Comparison of ENCODE assay signal across 18 cellular contexts in the genomic region with DNA sequence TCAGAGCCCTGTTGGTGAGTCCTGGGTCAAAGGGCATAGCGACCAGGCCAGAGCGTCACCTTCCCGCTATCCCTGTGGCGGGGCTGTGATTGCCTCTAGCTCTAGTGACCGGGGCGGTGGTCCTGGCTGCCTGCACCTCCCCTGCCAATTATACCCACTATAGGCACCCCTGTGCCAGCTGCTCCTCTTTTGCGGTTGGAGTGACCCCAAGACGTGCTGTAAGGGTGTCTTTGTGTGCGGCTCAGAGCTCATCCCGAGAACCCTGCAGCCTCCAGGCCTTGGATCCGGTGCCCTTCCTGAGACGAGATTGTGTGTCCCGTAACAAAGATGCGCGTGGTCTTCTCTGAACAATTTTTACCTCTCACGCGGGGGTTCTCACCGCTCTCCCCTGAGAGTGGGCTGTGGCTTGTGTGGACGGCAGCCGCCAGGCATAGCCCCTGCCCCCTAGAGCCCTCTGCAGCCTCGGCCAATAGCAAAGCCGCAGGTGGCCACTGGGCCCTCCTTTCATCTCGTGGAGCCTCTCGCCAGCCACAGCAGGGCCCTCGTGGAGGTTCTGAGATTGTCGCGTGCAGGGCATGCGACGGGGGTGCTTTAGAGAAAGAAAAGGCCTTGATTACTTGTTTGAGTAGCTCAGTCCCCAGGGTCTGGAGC. TPM values are rescaled to one million over a fixed set of nuclear protein-coding genes. Genes with fewer than 3 reads are reported as not detected.
"Had no signal": no experiment of that assay in that cellular context is flagged by ENCODE, and none has a peak within 500 bp of the region (broad histone marks: within the 10 kb centered on the region; RNA-seq: fewer than 3 reads in every experiment).

No MANE protein-coding gene starts in this region.

- H3K36me3 ChIP-seq: thyroid gland had no signal

- H3K4me1 ChIP-seq: foreskin keratinocyte, thyroid gland had no signal

- H3K9me3 Mint-ChIP-seq: activated naive CD8-positive, alpha-beta T cell treated with anti-CD3 and anti-CD28 coated beads for 36 hours; brain; central memory CD8-positive, alpha-beta T cell; naive thymus-derived CD8-positive, alpha-beta T cell; stimulated activated naive B cell treated with anti-CD40 and anti-IgM and Interleukin-4, amounts not matched to agents 10 μg/mL and 1 μg/mL and 100 μg/mL, for 72 hours; T-helper 1 cell treated with Interleukin-12 subunit alpha and Interleukin-12 subunit beta and Interleukin-4 antibody, amounts not matched to agents 30 μg/mL and 1 μg/mL, for 36 hours had no signal

- H3K27me3 Mint-ChIP-seq: activated naive CD8-positive, alpha-beta T cell treated with anti-CD3 and anti-CD28 coated beads for 36 hours; central memory CD8-positive, alpha-beta T cell; naive thymus-derived CD8-positive, alpha-beta T cell had no signal

- H3K36me3 Mint-ChIP-seq: activated naive CD8-positive, alpha-beta T cell treated with anti-CD3 and anti-CD28 coated beads for 36 hours; naive thymus-derived CD8-positive, alpha-beta T cell; stimulated activated naive B cell treated with anti-CD40 and anti-IgM and Interleukin-4, amounts not matched to agents 10 μg/mL and 1 μg/mL and 100 μg/mL, for 72 hours had no signal

- H3K4me1 Mint-ChIP-seq: activated naive CD8-positive, alpha-beta T cell treated with anti-CD3 and anti-CD28 coated beads for 36 hours; central memory CD8-positive, alpha-beta T cell; naive thymus-derived CD8-positive, alpha-beta T cell; stimulated activated naive B cell treated with anti-CD40 and anti-IgM and Interleukin-4, amounts not matched to agents 10 μg/mL and 1 μg/mL and 100 μg/mL, for 72 hours had no signal

- DNase-seq: activated CD4-positive, alpha-beta T cell treated with anti-CD3 and anti-CD28 coated beads for 48 hours; activated CD8-positive, alpha-beta memory T cell treated with anti-CD3 and anti-CD28 coated beads, Interleukin-2, amount 50 U/mL, for 4 hours; activated CD8-positive, alpha-beta T cell treated with anti-CD3 and anti-CD28 coated beads, Interleukin-2, amount 10 ng/mL, durations not matched to agents 7 days and 5 days; activated effector memory CD4-positive, alpha-beta T cell treated with anti-CD3 and anti-CD28 coated beads, Interleukin-2, amount 50 U/mL, for 16 hours; activated naive CD8-positive, alpha-beta T cell treated with anti-CD3 and anti-CD28 coated beads for 36 hours; activated T-cell treated with anti-CD3 and anti-CD28 coated beads, Interleukin-2, amount 50 U/mL, for 48 hours; amygdala; cortex of kidney; effector CD4-positive, alpha-beta T cell; foreskin keratinocyte; stimulated activated CD4-positive, alpha-beta T cell treated with anti-CD3 and anti-CD28 coated beads, Interleukin-2, amount 100 ng/mL, for 48 hours; stimulated activated naive B cell treated with anti-CD40 and anti-IgM and Interleukin-4, amounts not matched to agents 10 μg/mL and 1 μg/mL and 100 μg/mL, for 72 hours; thyroid gland had no signal

- H3K9me3 ChIP-seq: thyroid gland had no signal

- H3K4me3 ChIP-seq: thyroid gland had no signal

- H3K4me3 Mint-ChIP-seq: activated CD8-positive, alpha-beta T cell treated with anti-CD3 and anti-CD28 coated beads, Interleukin-2, amount 10 ng/mL, durations not matched to agents 7 days and 5 days; activated naive CD8-positive, alpha-beta T cell treated with anti-CD3 and anti-CD28 coated beads for 36 hours; central memory CD8-positive, alpha-beta T cell; naive thymus-derived CD8-positive, alpha-beta T cell; stimulated activated naive B cell treated with anti-CD40 and anti-IgM and Interleukin-4, amounts not matched to agents 10 μg/mL and 1 μg/mL and 100 μg/mL, for 72 hours; T-helper 1 cell treated with Interleukin-12 subunit alpha and Interleukin-12 subunit beta and Interleukin-4 antibody, amounts not matched to agents 30 μg/mL and 1 μg/mL, for 36 hours had no signal

- H3K27me3 ChIP-seq: thyroid gland had no signal

- H3K27ac ChIP-seq: foreskin keratinocyte, thyroid gland had no signal

- H3K27ac Mint-ChIP-seq: activated CD8-positive, alpha-beta T cell treated with anti-CD3 and anti-CD28 coated beads, Interleukin-2, amount 10 ng/mL, durations not matched to agents 7 days and 5 days; activated naive CD8-positive, alpha-beta T cell treated with anti-CD3 and anti-CD28 coated beads for 36 hours; naive thymus-derived CD8-positive, alpha-beta T cell; stimulated activated naive B cell treated with anti-CD40 and anti-IgM and Interleukin-4, amounts not matched to agents 10 μg/mL and 1 μg/mL and 100 μg/mL, for 72 hours; T-helper 1 cell treated with Interleukin-12 subunit alpha and Interleukin-12 subunit beta and Interleukin-4 antibody, amounts not matched to agents 30 μg/mL and 1 μg/mL, for 36 hours had no signal

- ATAC-seq: activated CD8-positive, alpha-beta T cell treated with anti-CD3 and anti-CD28 coated beads, Interleukin-2, amount 10 ng/mL, durations not matched to agents 7 days and 5 days; foreskin keratinocyte; naive thymus-derived CD8-positive, alpha-beta T cell; stimulated activated naive B cell treated with anti-CD40 and anti-IgM and Interleukin-4, amounts not matched to agents 10 μg/mL and 1 μg/mL and 100 μg/mL, for 72 hours had no signal

RNA-seq across cellular contexts. Expression of a gene that starts 10.5 kb away (rescaled TPM):
- total RNA-seq: naive thymus-derived CD8-positive, alpha-beta T cell; osteocyte had no signal
